18 cellular contexts compared by ENCODE assay signal in genomic region chr2:53793821-53794220, GRCh38. TPM values are rescaled to one million over a fixed set of nuclear protein-coding genes. Genes with fewer than 3 reads are reported as not detected.
DNase-seq lines count a peak whose midpoint lies in the region; ATAC-seq and TF ChIP-seq lines count a peak whose summit lies in the region.
"Had no signal": no experiment of that assay in that cellular context is flagged by ENCODE, and none has a peak within 500 bp of the region (broad histone marks: within the 10 kb centered on the region; RNA-seq: fewer than 3 reads in every experiment).

No MANE protein-coding gene starts in this region.

- TF ChIP-seq CTCF in HFFc6 (IDR thresholded peaks at IDR 0.05) = no peak
- TF ChIP-seq CTCF in lower lobe of right lung (IDR thresholded peaks at IDR 0.05) = no peak

- no peak overlapping the region for H3K27ac ChIP-seq in lower lobe of right lung
- H3K27ac ChIP-seq: BLaER1 treated with 17β-estradiol and CSF1 and Interleukin-3, amounts not matched to agents 10 nM and 100 nM; GM23248 had no signal

- H3K4me3 Mint-ChIP-seq in activated CD8-positive, alpha-beta memory T cell treated with anti-CD3 and anti-CD28 coated beads, Interleukin-2, amount 10 ng/mL, durations not matched to agents 7 days and 5 days = no peak overlapping the region
- H3K4me3 Mint-ChIP-seq in HFFc6 = no peak overlapping the region
- H3K4me3 Mint-ChIP-seq: B cell; CD4-positive, CD25-positive, alpha-beta regulatory T cell; CD8-positive, alpha-beta memory T cell had no signal

- no peak for ATAC-seq in activated CD8-positive, alpha-beta memory T cell treated with anti-CD3 and anti-CD28 coated beads, Interleukin-2, amount 10 ng/mL, durations not matched to agents 7 days and 5 days
- ATAC-seq in lower lobe of right lung = peak; percentile 77 to 94
- no peak for ATAC-seq in HG03442 (IDR thresholded peaks at IDR 0.05; ENCODE audit: unreplicated experiment)

- H3K36me3 ChIP-seq in lower lobe of right lung = peaks cover 47% of the 10 kb centered on the region

- H3K4me1 ChIP-seq in lower lobe of right lung = peaks cover 42% of the 10 kb centered on the region
- H3K4me1 ChIP-seq: HAP-1 had no signal

- H3K9me3 Mint-ChIP-seq in activated CD8-positive, alpha-beta memory T cell treated with anti-CD3 and anti-CD28 coated beads, Interleukin-2, amount 10 ng/mL, durations not matched to agents 7 days and 5 days (ENCODE audit: low read depth) = no peaks in the 10 kb centered on the region
- no peaks in the 10 kb centered on the region for H3K9me3 Mint-ChIP-seq in HFFc6
- H3K9me3 Mint-ChIP-seq: CD4-positive, CD25-positive, alpha-beta regulatory T cell; CD8-positive, alpha-beta memory T cell had no signal

- peaks cover 16% of the 10 kb centered on the region for H3K36me3 Mint-ChIP-seq in activated CD8-positive, alpha-beta memory T cell treated with anti-CD3 and anti-CD28 coated beads, Interleukin-2, amount 10 ng/mL, durations not matched to agents 7 days and 5 days
- peaks cover 6% of the 10 kb centered on the region; the same call in 1 of the 2 replicates for H3K36me3 Mint-ChIP-seq in HFFc6 (ENCODE audit: low read depth)

- CTCF ChIA-PET in activated CD8-positive, alpha-beta memory T cell treated with anti-CD3 and anti-CD28 coated beads, Interleukin-2, amount 10 ng/mL, durations not matched to agents 7 days and 5 days (lab: Charles Lee) = no interaction called here

- peaks cover 13% of the 10 kb centered on the region for H3K4me1 Mint-ChIP-seq in activated CD8-positive, alpha-beta memory T cell treated with anti-CD3 and anti-CD28 coated beads, Interleukin-2, amount 10 ng/mL, durations not matched to agents 7 days and 5 days
- peaks cover 26% of the 10 kb centered on the region for H3K4me1 Mint-ChIP-seq in HFFc6 (ENCODE audit: low read depth)

- H3K27ac Mint-ChIP-seq in activated CD8-positive, alpha-beta memory T cell treated with anti-CD3 and anti-CD28 coated beads, Interleukin-2, amount 10 ng/mL, durations not matched to agents 7 days and 5 days = peak overlapping the region; percentile 40
- H3K27ac Mint-ChIP-seq in HFFc6 = peak overlapping the region; percentile 49; the same call in 1 of the 2 replicates
- H3K27ac Mint-ChIP-seq: B cell; CD4-positive, CD25-positive, alpha-beta regulatory T cell had no signal

- intact Hi-C loops in lower lobe of right lung (cut with DNase I) = no loop called here

- no peaks in the 10 kb centered on the region for H3K9me3 ChIP-seq in lower lobe of right lung
- H3K9me3 ChIP-seq: BLaER1 treated with 17β-estradiol and CSF1 and Interleukin-3, amounts not matched to agents 10 nM and 100 nM; HAP-1 had no signal

- no peaks in the 10 kb centered on the region for H3K27me3 ChIP-seq in lower lobe of right lung (ENCODE audit: low read depth)
- H3K27me3 ChIP-seq: BLaER1 treated with 17β-estradiol and CSF1 and Interleukin-3, amounts not matched to agents 10 nM and 100 nM had no signal

- no peaks in the 10 kb centered on the region for H3K27me3 Mint-ChIP-seq in activated CD8-positive, alpha-beta memory T cell treated with anti-CD3 and anti-CD28 coated beads, Interleukin-2, amount 10 ng/mL, durations not matched to agents 7 days and 5 days
- no peaks in the 10 kb centered on the region; the same call in 1 of the 2 replicates for H3K27me3 Mint-ChIP-seq in HFFc6 (ENCODE audit: insufficient read depth)
- H3K27me3 Mint-ChIP-seq: B cell; CD4-positive, CD25-positive, alpha-beta regulatory T cell had no signal

- DNase-seq in activated CD8-positive, alpha-beta memory T cell treated with anti-CD3 and anti-CD28 coated beads, Interleukin-2, amount 10 ng/mL, durations not matched to agents 7 days and 5 days = no peak
- no peak for DNase-seq in activated CD8-positive, alpha-beta memory T cell treated with anti-CD3 and anti-CD28 coated beads, Interleukin-2, amount 50 U/mL, for 48 hours
- no peak for DNase-seq in HFFc6
- no peak for DNase-seq in lower lobe of right lung
- no peak for DNase-seq in NCI-H1694 (lab: John Stamatoyannopoulos, UW)
- DNase-seq in NCI-H1694 treated with DMSO at 0.1 percent for 48 hours (lab: John Stamatoyannopoulos, UW) = no peak
- DNase-seq: CD4-positive, CD25-positive, alpha-beta regulatory T cell; CD8-positive, alpha-beta memory T cell; COR-L47; DMS 273 treated with DMSO at 0.1 percent for 48 hours; DMS79; GDM1; GM23248; IMR-90 had no signal

- H3K4me3 ChIP-seq in lower lobe of right lung = no peak overlapping the region
- H3K4me3 ChIP-seq: BLaER1 treated with 17β-estradiol and CSF1 and Interleukin-3, amounts not matched to agents 10 nM and 100 nM; GM23248; HAP-1 had no signal

RNA-seq across cellular contexts. Expression of gene ERLEC1, which starts 7.0 kb away (rescaled TPM):
- total RNA-seq in activated CD8-positive, alpha-beta memory T cell treated with anti-CD3 and anti-CD28 coated beads, Interleukin-2, amount 10 ng/mL, durations not matched to agents 7 days and 5 days = 10 to 100 TPM; 21.6 to 30.8 TPM
- total RNA-seq in HFFc6 (2021; fragmentation: NEBNext Ultra II Directional; extraction: Animal tissue kit (Norgen Biotek cat#: 25700)) = 100 to 1,000 TPM in 1 of 6 experiments, 10 to 100 TPM in 5; 86.0 to 102 (median 93.7) TPM
- 59.7 TPM for total RNA-seq in lower lobe of right lung

RNA-seq across cellular contexts. Expression of gene ASB3, which starts 7.1 kb away (rescaled TPM):
- total RNA-seq in activated CD8-positive, alpha-beta memory T cell treated with anti-CD3 and anti-CD28 coated beads, Interleukin-2, amount 10 ng/mL, durations not matched to agents 7 days and 5 days = 10 to 100 TPM; 27.6 to 30.1 TPM
- total RNA-seq in HFFc6 (2021; fragmentation: NEBNext Ultra II Directional; extraction: Animal tissue kit (Norgen Biotek cat#: 25700)) = 10 to 100 TPM; 15.7 to 22.0 (median 17.3) TPM
- 35.0 TPM for total RNA-seq in lower lobe of right lung

RNA-seq across cellular contexts. Expression of gene CHAC2, which starts 26.2 kb away (rescaled TPM):
- total RNA-seq in activated CD8-positive, alpha-beta memory T cell treated with anti-CD3 and anti-CD28 coated beads, Interleukin-2, amount 10 ng/mL, durations not matched to agents 7 days and 5 days = 10 to 100 TPM; 13.3 to 21.9 TPM
- total RNA-seq in HFFc6 (2021; fragmentation: NEBNext Ultra II Directional; extraction: Animal tissue kit (Norgen Biotek cat#: 25700)) = 1 to 10 TPM; 4.7 to 7.2 (median 5.4) TPM
- 1.6 TPM for total RNA-seq in lower lobe of right lung

Comparison
In these comparisons a context has a peak if more than half of its experiments do, and no peak if none do; other contexts are left out.
1. ATAC-seq: peak in lower lobe of right lung (2 of 2); none in activated CD8-positive, alpha-beta memory T cell treated with anti-CD3 and anti-CD28 coated beads, Interleukin-2, amount 10 ng/mL, durations not matched to agents 7 days and 5 days (single experiment) and HG03442 (single experiment).